Comparison of ENCODE assay signal across 8 cellular contexts in genomic region chr21:29701676-29702075, GRCh38.
"Had no signal": no experiment of that assay in that cellular context is flagged by ENCODE, and none has a peak within 500 bp of the region (broad histone marks: within the 10 kb centered on the region; RNA-seq: fewer than 3 reads in every experiment).

No MANE protein-coding gene starts in this region.

- FAIRE-seq: H1, H54, HTR-8/SVneo had no signal

- H3K9ac ChIP-seq: KMS-11 had no signal

- H3K4me3 ChIP-seq: GM23338 had no signal

- ATAC-seq: GM23338 had no signal

- H3K27ac ChIP-seq: KMS-11 had no signal

- H3K4me2 ChIP-seq: GM23338, KMS-11 had no signal

- DNase-seq: H9, HCEC 1CT, KBM-7 had no signal

- H2AFZ ChIP-seq: GM23338 had no signal
